Comparison of ENCODE assay signal across 18 cellular contexts in the genomic region with DNA sequence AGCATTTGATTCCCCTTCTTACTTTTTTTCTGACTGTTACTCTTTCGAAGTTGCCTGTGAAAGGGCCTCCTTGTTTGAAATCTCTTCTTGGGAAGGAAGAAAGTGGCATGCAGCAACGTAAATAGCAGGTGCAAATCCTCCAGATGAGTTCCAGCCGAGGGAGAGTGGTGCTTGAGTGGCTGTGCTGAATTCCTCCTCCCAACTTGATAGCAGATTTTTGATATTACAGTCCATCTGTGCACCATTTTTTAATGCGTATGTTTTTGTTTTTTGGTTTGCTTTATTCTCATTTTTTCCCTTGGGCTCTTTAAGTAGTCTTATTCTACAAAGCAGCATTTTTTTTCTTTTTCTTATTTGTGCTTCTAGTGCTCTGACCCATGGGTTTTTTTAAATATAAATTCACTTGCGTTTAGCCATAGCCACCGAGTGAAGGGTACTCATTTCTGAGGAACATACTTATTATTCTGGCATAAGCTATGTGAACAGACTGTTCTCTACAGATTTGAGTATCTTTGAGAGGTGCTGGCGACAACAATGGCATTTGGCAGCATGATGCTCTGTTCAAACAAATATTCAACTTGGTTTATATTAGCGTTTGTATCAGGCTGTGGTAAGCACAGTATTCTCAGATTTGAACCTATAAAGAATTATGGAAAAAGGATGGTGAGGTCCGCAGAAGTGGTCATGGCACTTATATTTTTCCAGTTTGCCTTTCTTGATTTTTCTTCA.
DNase-seq lines count a peak whose midpoint lies in the region; ATAC-seq and TF ChIP-seq lines count a peak whose summit lies in the region.
"Had no signal": no experiment of that assay in that cellular context is flagged by ENCODE, and none has a peak within 500 bp of the region (broad histone marks: within the 10 kb centered on the region; RNA-seq: fewer than 3 reads in every experiment).

No MANE protein-coding gene starts in this region.

- no peaks in the 10 kb centered on the region for H3K9me3 ChIP-seq in right atrium auricular region
- H3K9me3 ChIP-seq in mesenchymal stem cell (ENCODE audit: control insufficient read depth, low read length) = no peaks in the 10 kb centered on the region
- H3K9me3 ChIP-seq in aorta (ENCODE audit: control insufficient read depth, low read length) = no peaks in the 10 kb centered on the region

- no peaks in the 10 kb centered on the region for H3K36me3 ChIP-seq in right atrium auricular region
- no peaks in the 10 kb centered on the region for H3K36me3 ChIP-seq in mesenchymal stem cell (ENCODE audit: control insufficient read depth in 1 of 2, insufficient read depth in 2 of 2, low read depth in 1 of 2, low read length in 2 of 2)
- H3K36me3 ChIP-seq in aorta (ENCODE audit: control insufficient read depth in 1 of 2, insufficient read depth in 2 of 2, low read length in 1 of 2) = no peaks in the 10 kb centered on the region

- peaks cover 3 to 4% of the 10 kb centered on the region in 2 donors for H3K9me3 Mint-ChIP-seq in activated naive CD4-positive, alpha-beta T cell treated with anti-CD3 and anti-CD28 coated beads, Interleukin-2, amount 50 U/mL, for 72 hours

- peak; percentile 58 for ATAC-seq in Right ventricle myocardium inferior
- no peak for ATAC-seq in aorta (ENCODE audit: low FRiP score)
- ATAC-seq in HG02798 (IDR thresholded peaks at IDR 0.05; ENCODE audit: poor library complexity, unreplicated experiment) = no peak
- ATAC-seq in activated naive CD4-positive, alpha-beta T cell treated with anti-CD3 and anti-CD28 coated beads, Interleukin-2, amount 50 U/mL, for 72 hours = no peak

- H4K91ac ChIP-seq in mesenchymal stem cell (ENCODE audit: low read length) = no peak overlapping the region

- H3K4me2 ChIP-seq in mesenchymal stem cell (ENCODE audit: low read length, poor library complexity, severe bottlenecking) = no peak overlapping the region

- TF ChIP-seq CTCF in right atrium auricular region (IDR thresholded peaks at IDR 0.05) = no peak

- no peak overlapping the region for H4K8ac ChIP-seq in mesenchymal stem cell (ENCODE audit: low read length)

- DNase-seq in Right ventricle myocardium inferior (ENCODE audit: missing footprints) (no peak), right atrium auricular region (ENCODE audit: low spot score) (no peak), cerebellar cortex (ENCODE audit: low spot score) (peak; percentile 88), mesenchymal stem cell (no peak), aorta (no peak), GF-D8 (lab: John Stamatoyannopoulos, UW) (no peak)
- DNase-seq in activated naive CD4-positive, alpha-beta T cell treated with anti-CD3 and anti-CD28 coated beads, Interleukin-2, amount 50 U/mL, for 72 hours (ENCODE audit: low spot score in 2 of 2) = no peak
- DNase-seq: activated CD4-positive, alpha-beta T cell treated with anti-CD3 and anti-CD28 coated beads for 4 hours; activated CD8-positive, alpha-beta memory T cell treated with anti-CD3 and anti-CD28 coated beads, Interleukin-2, amount 50 U/mL, for 48 hours; activated naive CD4-positive, alpha-beta T cell treated with anti-CD3 and anti-CD28 coated beads, Interleukin-2, amount 50 U/mL, for 16 hours; CD8-positive, alpha-beta memory T cell; foreskin melanocyte; GDM1; midbrain; NCI-H1417 treated with DMSO at 0.1 percent for 48 hours; small intestine had no signal

- H3K14ac ChIP-seq in mesenchymal stem cell (ENCODE audit: low read length in 2 of 2) = no peak overlapping the region

- peak overlapping the region in 1 of 2 experiments; percentile 49 for H2BK12ac ChIP-seq in mesenchymal stem cell (ENCODE audit: low read length in 2 of 2)

- no peaks in the 10 kb centered on the region for H3K36me3 Mint-ChIP-seq in activated naive CD4-positive, alpha-beta T cell treated with anti-CD3 and anti-CD28 coated beads, Interleukin-2, amount 50 U/mL, for 72 hours
- H3K36me3 Mint-ChIP-seq: CD8-positive, alpha-beta memory T cell had no signal

- no peaks in the 10 kb centered on the region for H3K27me3 ChIP-seq in right atrium auricular region
- no peaks in the 10 kb centered on the region for H3K27me3 ChIP-seq in mesenchymal stem cell (ENCODE audit: control insufficient read depth in 1 of 2, insufficient read depth in 1 of 2, low read length in 2 of 2)
- no peaks in the 10 kb centered on the region for H3K27me3 ChIP-seq in aorta (ENCODE audit: control insufficient read depth in 1 of 2, insufficient read depth in 2 of 2, low read length in 1 of 2)

- no peak overlapping the region for H2BK120ac ChIP-seq in mesenchymal stem cell (ENCODE audit: low read depth, low read length)

- peaks cover 0 to 73% of the 10 kb centered on the region in 2 donors for H3K4me1 ChIP-seq in right atrium auricular region
- H3K4me1 ChIP-seq in mesenchymal stem cell (ENCODE audit: control insufficient read depth, insufficient read depth, low read depth, low read length) = peaks cover 3% of the 10 kb centered on the region
- H3K4me1 ChIP-seq in aorta (ENCODE audit: control insufficient read depth in 1 of 2, insufficient read depth in 2 of 2, low read length in 2 of 2) = peaks cover 15% of the 10 kb centered on the region in 2 donors

- no peak overlapping the region for H3K27ac Mint-ChIP-seq in activated naive CD4-positive, alpha-beta T cell treated with anti-CD3 and anti-CD28 coated beads, Interleukin-2, amount 50 U/mL, for 72 hours
- H3K27ac Mint-ChIP-seq: CD8-positive, alpha-beta memory T cell; stimulated activated naive CD8-positive, alpha-beta T cell treated with anti-CD3 and anti-CD28 coated beads, Interleukin-15, Interleukin-2, amounts not matched to agents 100 ng/mL and 50 ng/mL, for 24 hours had no signal

- H2AFZ ChIP-seq in mesenchymal stem cell (ENCODE audit: low read depth, low read length) = no peak overlapping the region

- H2BK15ac ChIP-seq in mesenchymal stem cell (ENCODE audit: low read depth, poor library complexity, severe bottlenecking) = no peak overlapping the region

- H3K9ac ChIP-seq in mesenchymal stem cell (ENCODE audit: low read length) = no peak overlapping the region

- intact Hi-C loops in Right ventricle myocardium inferior (cut with DNase I) (loop anchor here (5.0 kb wide), 3 partner anchors 67 to 228 kb away; a partner anchor contains a TSS), aorta (cut with DNase I) (loop anchor here in 1 of 2 donors (5.0 kb wide), 1 partner anchor 57 kb away; no protein-coding TSS in a partner anchor)

- H2BK5ac ChIP-seq in mesenchymal stem cell (ENCODE audit: low read depth, low read length, poor library complexity, severe bottlenecking) = no peak overlapping the region

- no peak overlapping the region for H3K23ac ChIP-seq in mesenchymal stem cell (ENCODE audit: low read length in 2 of 2)

- H3K18ac ChIP-seq in mesenchymal stem cell (ENCODE audit: low read depth in 1 of 2, low read length in 2 of 2) = peak overlapping the region; percentile 41 to 75

- no peak overlapping the region for H2AK5ac ChIP-seq in mesenchymal stem cell (ENCODE audit: low read length, severe bottlenecking)

- 87% methylated on average over 7 of the region's 9 CpGs for WGBS in mesenchymal stem cell
- WGBS in aorta, 2 donors = 23 to 25% methylated on average over 9 of the region's 9 CpGs

- no peaks in the 10 kb centered on the region for H3K79me1 ChIP-seq in mesenchymal stem cell (replicated peaks; ENCODE audit: low read length, poor library complexity, severe bottlenecking)

- H3K27ac ChIP-seq in right atrium auricular region (peak overlapping the region in 1 of 2 donors; percentile 72), mesenchymal stem cell (ENCODE audit: low read length, poor library complexity, severe bottlenecking) (no peak overlapping the region), aorta (ENCODE audit: low read depth in 1 of 2, low read length in 2 of 2) (peak overlapping the region; percentile 79 to 96)

- no peak overlapping the region for H3K4me3 ChIP-seq in right atrium auricular region
- no peak overlapping the region for H3K4me3 ChIP-seq in mesenchymal stem cell (ENCODE audit: insufficient read depth in 1 of 2, low read depth in 1 of 2, low read length in 2 of 2)
- H3K4me3 ChIP-seq in aorta (ENCODE audit: low read length in 2 of 2) = no peak overlapping the region

- peak overlapping the region in 1 of 2 experiments; percentile 75 for H3K4ac ChIP-seq in mesenchymal stem cell (ENCODE audit: low read depth in 1 of 2, low read length in 2 of 2)
